In genomic region chr19:18441804-18442788, GRCh38 we compare ENCODE assay signal across 18 cellular contexts. TPM values are rescaled to one million over a fixed set of nuclear protein-coding genes. Genes with fewer than 3 reads are reported as not detected.
DNase-seq lines count a peak whose midpoint lies in the region; ATAC-seq, FAIRE-seq and TF ChIP-seq lines count a peak whose summit lies in the region.
"Had no signal": no experiment of that assay in that cellular context is flagged by ENCODE, and none has a peak within 500 bp of the region (broad histone marks: within the 10 kb centered on the region; RNA-seq: fewer than 3 reads in every experiment).

No MANE protein-coding gene starts in this region.

- DNase-seq in HepG2 (ENCODE audit: low spot score) (peak; percentile 7), right lobe of liver (no peak), immature natural killer cell (peak; percentile 62 to 72 (median 70)), glomerular visceral epithelial cell (ENCODE audit: extremely low spot score) (no peak), esophagus squamous epithelium (lab: John Stamatoyannopoulos, UW) (no peak)
- DNase-seq in activated CD8-positive, alpha-beta T cell treated with anti-CD3 and anti-CD28 coated beads, Interleukin-2, amount 10 ng/mL, durations not matched to agents 7 days and 5 days, result peak; percentile 56
- DNase-seq: brain microvascular endothelial cell, H7, hippocampal formation, left ventricle myocardium inferior, NCI-H1048, NCI-H526, occipital lobe, T1000 had no signal

- H3K4me3 Mint-ChIP-seq in activated CD8-positive, alpha-beta T cell treated with anti-CD3 and anti-CD28 coated beads, Interleukin-2, amount 10 ng/mL, durations not matched to agents 7 days and 5 days, result peak overlapping the region; percentile 25
- H3K4me3 Mint-ChIP-seq in immature natural killer cell, result peak overlapping the region in 4 of 5 donors; percentile 26 to 78 (median 66)

- H3K36me3 ChIP-seq in HepG2 (replicated peaks in 1 of 2; ENCODE audit: control insufficient read depth in 1 of 2, insufficient read depth in 2 of 2, low read length in 2 of 2), result peaks cover 21 to 35% of the 10 kb centered on the region in 2 experiments; a peak in 4 of 5 replicates
- H3K36me3 ChIP-seq in right lobe of liver, result peaks cover 0 to 38% (median 19%) of the 10 kb centered on the region in 4 donors
- peaks cover 26 to 45% (median 33%) of the 10 kb centered on the region in 3 donors for H3K36me3 ChIP-seq in esophagus squamous epithelium

- H4K20me1 ChIP-seq in HepG2 (ENCODE audit: insufficient read depth, low read length), result peaks cover 9% of the 10 kb centered on the region; the same call in 1 of the 2 replicates

- 0 out of 4 replicates have a peak, but pooled peaks of 1 of the 2 experiments have one; percentile 1 for TF ChIP-seq POLR2A in HepG2 (IDR thresholded peaks at IDR 0.05; ENCODE audit: insufficient read depth in 1 of 2, low read depth in 2 of 2, low read length in 2 of 2)
- no peak for TF ChIP-seq POLR2A in right lobe of liver (IDR thresholded peaks at IDR 0.05)
- no peak for TF ChIP-seq POLR2A in esophagus squamous epithelium (IDR thresholded peaks at IDR 0.05)

- peak overlapping the region; percentile 85 for H3K27ac Mint-ChIP-seq in activated CD8-positive, alpha-beta T cell treated with anti-CD3 and anti-CD28 coated beads, Interleukin-2, amount 10 ng/mL, durations not matched to agents 7 days and 5 days
- H3K27ac Mint-ChIP-seq in immature natural killer cell, result peak overlapping the region; percentile 90 to 98 (median 94)

- H3K27me3 Mint-ChIP-seq in activated CD8-positive, alpha-beta T cell treated with anti-CD3 and anti-CD28 coated beads, Interleukin-2, amount 10 ng/mL, durations not matched to agents 7 days and 5 days (ENCODE audit: low read depth), result peaks cover 3% of the 10 kb centered on the region
- peaks cover 21 to 33% (median 27%) of the 10 kb centered on the region in 3 donors for H3K27me3 Mint-ChIP-seq in immature natural killer cell (ENCODE audit: low read depth in 3 of 3)

- intact Hi-C loops in HepG2 (cut with micrococcal nuclease; ENCODE audit: unreplicated experiment) (no loop called here), right lobe of liver (cut with DNase I) (loop anchor here in 1 of 2 donors (10.0 kb wide), 1 partner anchor 413 kb away; no protein-coding TSS in a partner anchor), esophagus squamous epithelium (cut with DNase I) (no loop called here)

- CTCF ChIA-PET in HepG2 (lab: Yijun Ruan, JAX; ENCODE audit: low intra/inter-chr PET ratio, low total read pairs), result no interaction called here
- CTCF ChIA-PET in activated CD8-positive, alpha-beta T cell treated with anti-CD3 and anti-CD28 coated beads, Interleukin-2, amount 10 ng/mL, durations not matched to agents 7 days and 5 days (lab: Charles Lee), result interaction anchor here (1.2 kb wide), 1 partner anchor 405 kb away, joined by 4 read pairs; no protein-coding TSS in a partner anchor

- no peaks in the 10 kb centered on the region for H3K79me2 ChIP-seq in HepG2 (ENCODE audit: insufficient read depth, low read length)

- no peak for TF ChIP-seq RAD21 in HepG2 (CRISPR knock-in tag; IDR thresholded peaks at IDR 0.05)

- TF ChIP-seq CTCF in HepG2 (CRISPR knock-in tag; IDR thresholded peaks at IDR 0.05) (no peak), right lobe of liver (IDR thresholded peaks at IDR 0.05) (no peak), esophagus squamous epithelium (IDR thresholded peaks at IDR 0.05) (no peak)

- peaks cover 23% of the 10 kb centered on the region for H3K36me3 Mint-ChIP-seq in activated CD8-positive, alpha-beta T cell treated with anti-CD3 and anti-CD28 coated beads, Interleukin-2, amount 10 ng/mL, durations not matched to agents 7 days and 5 days (ENCODE audit: low read depth)
- H3K36me3 Mint-ChIP-seq in immature natural killer cell, result peaks cover 4 to 7% (median 4%) of the 10 kb centered on the region in 3 donors

- POLR2A ChIA-PET in HepG2 (lab: Yijun Ruan, JAX), result no interaction called here
- POLR2A ChIA-PET in activated CD8-positive, alpha-beta T cell treated with anti-CD3 and anti-CD28 coated beads, Interleukin-2, amount 10 ng/mL, durations not matched to agents 7 days and 5 days (lab: Charles Lee), result interaction anchor here (0.6 to 0.8 kb wide), 2 partner anchors 15 to 65 kb away, joined by 3 read pairs; no protein-coding TSS in a partner anchor

- peak; percentile 58 for FAIRE-seq in HepG2 (lab: Jason Lieb, UNC)
- FAIRE-seq: RCC 7860 had no signal

- peaks cover 45% of the 10 kb centered on the region for H3K4me1 ChIP-seq in HepG2 (ENCODE audit: insufficient read depth, low read length)
- peaks cover 0 to 31% (median 9%) of the 10 kb centered on the region in 4 donors for H3K4me1 ChIP-seq in right lobe of liver
- H3K4me1 ChIP-seq in esophagus squamous epithelium, result peaks cover 14 to 30% (median 26%) of the 10 kb centered on the region in 3 donors

- no peak overlapping the region for H2AFZ ChIP-seq in HepG2 (ENCODE audit: low read length)

- in situ Hi-C loops in HepG2 (cut with HindIII; ENCODE audit: extremely low pct_ligation_motif_present, low pct_unique_long_range_greater_than_20kb), result no loop called here

- H3K4me1 Mint-ChIP-seq in activated CD8-positive, alpha-beta T cell treated with anti-CD3 and anti-CD28 coated beads, Interleukin-2, amount 10 ng/mL, durations not matched to agents 7 days and 5 days (ENCODE audit: low read depth), result peaks cover 22% of the 10 kb centered on the region
- H3K4me1 Mint-ChIP-seq in immature natural killer cell, result peaks cover 27 to 29% of the 10 kb centered on the region in 2 donors

- no peak overlapping the region for H3K9ac ChIP-seq in HepG2 (ENCODE audit: insufficient read depth, low read depth, low read length)

- H3K4me3 ChIP-seq in HepG2 (replicated peaks in 1 of 3; ENCODE audit: insufficient read depth in 1 of 3, low read depth in 2 of 3, low read length in 3 of 3) (no peak overlapping the region), right lobe of liver (no peak overlapping the region), esophagus squamous epithelium (no peak overlapping the region)
- H3K4me3 ChIP-seq: left ventricle myocardium inferior had no signal

- H3K4me2 ChIP-seq in HepG2 (ENCODE audit: low read depth, low read length), result peak overlapping the region; percentile 95; the same call in 1 of the 2 replicates

- no peaks in the 10 kb centered on the region for H3K9me3 ChIP-seq in HepG2 (ENCODE audit: low read length)
- H3K9me3 ChIP-seq in right lobe of liver, result no peaks in the 10 kb centered on the region
- H3K9me3 ChIP-seq in esophagus squamous epithelium, result no peaks in the 10 kb centered on the region
- H3K9me3 ChIP-seq: left ventricle myocardium inferior had no signal

- TF ChIP-seq EP300 in HepG2 (IDR thresholded peaks at IDR 0.05; ENCODE audit: low read depth in 2 of 2, low read length in 2 of 2) (no peak), HepG2 (CRISPR knock-in tag; IDR thresholded peaks at IDR 0.05; ENCODE audit: borderline replicate concordance) (no peak)

- peaks cover 4% of the 10 kb centered on the region for H3K9me3 Mint-ChIP-seq in activated CD8-positive, alpha-beta T cell treated with anti-CD3 and anti-CD28 coated beads, Interleukin-2, amount 10 ng/mL, durations not matched to agents 7 days and 5 days (ENCODE audit: insufficient read depth)
- H3K9me3 Mint-ChIP-seq in immature natural killer cell, result peaks cover 0 to 6% (median 5%) of the 10 kb centered on the region in 6 donors

- no peaks in the 10 kb centered on the region for H3K27me3 ChIP-seq in HepG2 (ENCODE audit: control insufficient read depth in 1 of 2, insufficient read depth in 2 of 2, low read length in 2 of 2)
- H3K27me3 ChIP-seq in right lobe of liver, result no peaks in the 10 kb centered on the region
- peaks cover 0 to 9% (median 0%) of the 10 kb centered on the region in 4 donors for H3K27me3 ChIP-seq in esophagus squamous epithelium
- H3K27me3 ChIP-seq: brain microvascular endothelial cell had no signal

- 66% methylated on average over 5 of the region's 5 CpGs for WGBS in HepG2 (ENCODE audit: low lambda C conversion rate)
- 83% methylated on average over 2 of the region's 5 CpGs for WGBS in right lobe of liver (ENCODE audit: insufficient coverage, low coverage, low lambda C conversion rate, missing lambda C conversion rate)
- WGBS in esophagus squamous epithelium, 2 donors, result 71 to 73% methylated on average over 3 to 5 of the region's 5 CpGs

- ATAC-seq in HepG2 (no peak), right lobe of liver (no peak), GM18909 (IDR thresholded peaks at IDR 0.05; ENCODE audit: poor library complexity, unreplicated experiment) (no peak), HG02973 (IDR thresholded peaks at IDR 0.05; ENCODE audit: unreplicated experiment) (no peak)
- ATAC-seq in activated CD8-positive, alpha-beta T cell treated with anti-CD3 and anti-CD28 coated beads, Interleukin-2, amount 10 ng/mL, durations not matched to agents 7 days and 5 days, result no peak

- no TSS peak for BruUV-seq in HepG2 (replicated peaks; lab: Mats Ljungman, UMichigan)

- H3K27ac ChIP-seq in HepG2 (ENCODE audit: extremely low read length, insufficient read depth, low read length), result no peak overlapping the region
- no peak overlapping the region for H3K27ac ChIP-seq in right lobe of liver
- no peak overlapping the region for H3K27ac ChIP-seq in esophagus squamous epithelium
- H3K27ac ChIP-seq: brain microvascular endothelial cell, epithelial cell of prostate, left ventricle myocardium inferior had no signal

RNA-seq across cellular contexts. Expression of gene ISYNA1, which starts 4.2 kb away (rescaled TPM):
- total RNA-seq in HepG2 (2016; rRNA removed; fragmentation: Illumina TruSeq; extraction: Trizol), result 29.4 and 48.5 TPM in 2 replicates
- 8.4 and 10.1 TPM in 2 replicates for total RNA-seq in HepG2 (2016; cell fraction: cytosol; rRNA removed; fragmentation: Illumina TruSeq; extraction: Trizol; ENCODE audit: low read depth)
- total RNA-seq in HepG2 (2016; cell fraction: insoluble cytoplasmic fraction; rRNA removed; fragmentation: Illumina TruSeq; extraction: Trizol), result 29.3 and 46.4 TPM in 2 replicates
- 16.0 and 18.7 TPM in 2 replicates for total RNA-seq in HepG2 (2016; cell fraction: membrane; rRNA removed; fragmentation: Illumina TruSeq; extraction: Trizol)
- 33.6 and 37.4 TPM in 2 replicates for total RNA-seq in HepG2 (2016; cell fraction: nucleus; rRNA removed; fragmentation: Illumina TruSeq; extraction: Trizol)
- 29.6 and 36.5 TPM in 2 replicates for polyA plus RNA-seq in HepG2 (2011; rRNA removed)
- 14.0 and 25.3 TPM in 2 replicates for polyA plus RNA-seq in HepG2 (2011; cell fraction: cytosol; rRNA removed)
- polyA plus RNA-seq in HepG2 (2011; cell fraction: nucleus; rRNA removed), result 246 and 367 TPM in 2 replicates
- polyA plus RNA-seq in HepG2 (2012), result 32.5 and 49.8 TPM in 2 replicates
- 16.0 and 16.5 TPM in 2 replicates for polyA plus RNA-seq in HepG2 (2016; cell fraction: cytosol; fragmentation: Illumina TruSeq; extraction: Trizol; ENCODE audit: low read depth)
- polyA plus RNA-seq in HepG2 (2016; cell fraction: insoluble cytoplasmic fraction; fragmentation: Illumina TruSeq; extraction: Trizol; ENCODE audit: low read depth), result 44.6 and 57.4 TPM in 2 replicates
- polyA plus RNA-seq in HepG2 (2016; cell fraction: membrane; fragmentation: Illumina TruSeq; extraction: Trizol; ENCODE audit: low read depth), result 18.1 and 22.4 TPM in 2 replicates
- polyA plus RNA-seq in HepG2 (2016; cell fraction: nucleus; fragmentation: Illumina TruSeq; extraction: Trizol; ENCODE audit: insufficient read depth, low read depth), result 103 and 119 TPM in 2 replicates
- 1.3 and 50.2 TPM in 2 replicates for polyA minus RNA-seq in HepG2 (2011; rRNA and poly(A)+ RNA removed; ENCODE audit: low replicate concordance)
- polyA minus RNA-seq in HepG2 (2011; cell fraction: cytosol; rRNA and poly(A)+ RNA removed), result 20.4 and 29.0 TPM in 2 replicates
- 13.3 and 14.3 TPM in 2 replicates for polyA minus RNA-seq in HepG2 (2011; cell fraction: nucleus; rRNA and poly(A)+ RNA removed)
- 1 to 10 TPM; 6.5 to 8.3 (median 7.8) TPM for total RNA-seq in right lobe of liver
- total RNA-seq in activated CD8-positive, alpha-beta T cell treated with anti-CD3 and anti-CD28 coated beads, Interleukin-2, amount 10 ng/mL, durations not matched to agents 7 days and 5 days, result 10 to 100 TPM; 26.7 to 33.5 TPM
- polyA plus RNA-seq in immature natural killer cell, result 10 to 100 TPM; 29.7 to 32.2 (median 31.2) TPM
- total RNA-seq in esophagus squamous epithelium, result 10 to 100 TPM in 3 of 4 donors, 1 to 10 TPM in 1; 8.1 to 24.4 (median 14.4) TPM

RNA-seq across cellular contexts. Expression of gene SSBP4, which starts 22.9 kb away (rescaled TPM):
- 19.3 and 39.5 TPM in 2 replicates for total RNA-seq in HepG2 (2016; rRNA removed; fragmentation: Illumina TruSeq; extraction: Trizol)
- total RNA-seq in HepG2 (2016; cell fraction: cytosol; rRNA removed; fragmentation: Illumina TruSeq; extraction: Trizol; ENCODE audit: low read depth), result 95.2 and 104 TPM in 2 replicates
- total RNA-seq in HepG2 (2016; cell fraction: insoluble cytoplasmic fraction; rRNA removed; fragmentation: Illumina TruSeq; extraction: Trizol), result 14.4 and 39.0 TPM in 2 replicates
- total RNA-seq in HepG2 (2016; cell fraction: membrane; rRNA removed; fragmentation: Illumina TruSeq; extraction: Trizol), result 103 and 124 TPM in 2 replicates
- 26.9 and 35.1 TPM in 2 replicates for total RNA-seq in HepG2 (2016; cell fraction: nucleus; rRNA removed; fragmentation: Illumina TruSeq; extraction: Trizol)
- polyA plus RNA-seq in HepG2 (2011; rRNA removed), result 20.8 and 33.4 TPM in 2 replicates
- polyA plus RNA-seq in HepG2 (2011; cell fraction: cytosol; rRNA removed), result 11.6 and 28.6 TPM in 2 replicates
- polyA plus RNA-seq in HepG2 (2011; cell fraction: nucleus; rRNA removed), result 200 and 290 TPM in 2 replicates
- 18.2 and 31.6 TPM in 2 replicates for polyA plus RNA-seq in HepG2 (2012)
- 133 and 147 TPM in 2 replicates for polyA plus RNA-seq in HepG2 (2016; cell fraction: cytosol; fragmentation: Illumina TruSeq; extraction: Trizol; ENCODE audit: low read depth)
- polyA plus RNA-seq in HepG2 (2016; cell fraction: insoluble cytoplasmic fraction; fragmentation: Illumina TruSeq; extraction: Trizol; ENCODE audit: low read depth), result 34.3 and 41.3 TPM in 2 replicates
- 147 and 152 TPM in 2 replicates for polyA plus RNA-seq in HepG2 (2016; cell fraction: membrane; fragmentation: Illumina TruSeq; extraction: Trizol; ENCODE audit: low read depth)
- polyA plus RNA-seq in HepG2 (2016; cell fraction: nucleus; fragmentation: Illumina TruSeq; extraction: Trizol; ENCODE audit: insufficient read depth, low read depth), result 117 and 122 TPM in 2 replicates
- polyA minus RNA-seq in HepG2 (2011; rRNA and poly(A)+ RNA removed; ENCODE audit: low replicate concordance), result 10.3 and 12.3 TPM in 2 replicates
- polyA minus RNA-seq in HepG2 (2011; cell fraction: cytosol; rRNA and poly(A)+ RNA removed), result 12.0 and 13.9 TPM in 2 replicates
- polyA minus RNA-seq in HepG2 (2011; cell fraction: nucleus; rRNA and poly(A)+ RNA removed), result 20.1 and 21.6 TPM in 2 replicates
- 10 to 100 TPM; 12.8 to 23.9 (median 15.9) TPM for total RNA-seq in right lobe of liver
- 100 to 1,000 TPM; 198 to 204 TPM for total RNA-seq in activated CD8-positive, alpha-beta T cell treated with anti-CD3 and anti-CD28 coated beads, Interleukin-2, amount 10 ng/mL, durations not matched to agents 7 days and 5 days
- polyA plus RNA-seq in immature natural killer cell, result 100 to 1,000 TPM in 2 of 3 donors, 10 to 100 TPM in 1; 73.5 to 122 (median 107) TPM
- total RNA-seq in esophagus squamous epithelium, result 10 to 100 TPM; 23.7 to 48.1 (median 26.1) TPM

RNA-seq across cellular contexts. Expression of gene LRRC25, which starts 44.7 kb away (rescaled TPM):
- total RNA-seq in HepG2 (2016; rRNA removed; fragmentation: Illumina TruSeq; extraction: Trizol), result 0.13 TPM in 1 of 2 replicates, not detected in the other
- total RNA-seq in HepG2 (2016; cell fraction: cytosol; rRNA removed; fragmentation: Illumina TruSeq; extraction: Trizol; ENCODE audit: low read depth), result 0.20 TPM in 1 of 2 replicates, not detected in the other
- 0.11 TPM in 1 of 2 replicates, not detected in the other for total RNA-seq in HepG2 (2016; cell fraction: insoluble cytoplasmic fraction; rRNA removed; fragmentation: Illumina TruSeq; extraction: Trizol)
- total RNA-seq in HepG2 (2016; cell fraction: membrane; rRNA removed; fragmentation: Illumina TruSeq; extraction: Trizol), result 0.17 and 0.19 TPM in 2 replicates
- total RNA-seq in HepG2 (2016; cell fraction: nucleus; rRNA removed; fragmentation: Illumina TruSeq; extraction: Trizol), result 0.25 TPM in 1 of 2 replicates, not detected in the other
- 0.53 and 0.85 TPM in 2 replicates for polyA plus RNA-seq in HepG2 (2011; rRNA removed)
- 0.66 and 0.68 TPM in 2 replicates for polyA plus RNA-seq in HepG2 (2011; cell fraction: cytosol; rRNA removed)
- 0.16 and 0.35 TPM in 2 replicates for polyA plus RNA-seq in HepG2 (2011; cell fraction: nucleus; rRNA removed)
- polyA plus RNA-seq in HepG2 (2012), result 0.11 and 0.13 TPM in 2 replicates
- 0.05 TPM in 1 of 2 replicates, not detected in the other for polyA plus RNA-seq in HepG2 (2016; cell fraction: cytosol; fragmentation: Illumina TruSeq; extraction: Trizol; ENCODE audit: low read depth)
- 0.12 and 0.15 TPM in 2 replicates for polyA plus RNA-seq in HepG2 (2016; cell fraction: insoluble cytoplasmic fraction; fragmentation: Illumina TruSeq; extraction: Trizol; ENCODE audit: low read depth)
- polyA plus RNA-seq in HepG2 (2016; cell fraction: membrane; fragmentation: Illumina TruSeq; extraction: Trizol; ENCODE audit: low read depth), result 0.13 TPM in 1 of 2 replicates, not detected in the other
- not detected in 2 replicates for polyA plus RNA-seq in HepG2 (2016; cell fraction: nucleus; fragmentation: Illumina TruSeq; extraction: Trizol; ENCODE audit: insufficient read depth, low read depth)
- polyA minus RNA-seq in HepG2 (2011; rRNA and poly(A)+ RNA removed; ENCODE audit: low replicate concordance), result 0.60 TPM in 1 of 2 replicates, not detected in the other
- 0.40 and 0.70 TPM in 2 replicates for polyA minus RNA-seq in HepG2 (2011; cell fraction: cytosol; rRNA and poly(A)+ RNA removed)
- polyA minus RNA-seq in HepG2 (2011; cell fraction: nucleus; rRNA and poly(A)+ RNA removed), result 0.25 TPM in 1 of 2 replicates, not detected in the other
- total RNA-seq in right lobe of liver, result 10 to 100 TPM in 1 of 6 experiments, 1 to 10 TPM in 5; 1.9 to 12.6 (median 3.2) TPM
- under 1 TPM; 0.53 to 0.68 TPM for total RNA-seq in activated CD8-positive, alpha-beta T cell treated with anti-CD3 and anti-CD28 coated beads, Interleukin-2, amount 10 ng/mL, durations not matched to agents 7 days and 5 days
- polyA plus RNA-seq in immature natural killer cell, result 10 to 100 TPM in 1 of 3 donors, 1 to 10 TPM in 2; 2.7 to 18.1 (median 7.7) TPM
- 10 to 100 TPM in 1 of 4 donors, 1 to 10 TPM in 1, under 1 TPM in 2; 0.53 to 10.3 (median 1.9) TPM for total RNA-seq in esophagus squamous epithelium

RNA-seq across cellular contexts. Expression of gene GDF15, which starts 56.1 kb away (rescaled TPM):
- total RNA-seq in HepG2 (2016; rRNA removed; fragmentation: Illumina TruSeq; extraction: Trizol), result 43.0 and 146 TPM in 2 replicates
- 42.0 and 45.2 TPM in 2 replicates for total RNA-seq in HepG2 (2016; cell fraction: cytosol; rRNA removed; fragmentation: Illumina TruSeq; extraction: Trizol; ENCODE audit: low read depth)
- 37.4 and 148 TPM in 2 replicates for total RNA-seq in HepG2 (2016; cell fraction: insoluble cytoplasmic fraction; rRNA removed; fragmentation: Illumina TruSeq; extraction: Trizol)
- 53.4 and 57.4 TPM in 2 replicates for total RNA-seq in HepG2 (2016; cell fraction: membrane; rRNA removed; fragmentation: Illumina TruSeq; extraction: Trizol)
- total RNA-seq in HepG2 (2016; cell fraction: nucleus; rRNA removed; fragmentation: Illumina TruSeq; extraction: Trizol), result 112 and 139 TPM in 2 replicates
- polyA plus RNA-seq in HepG2 (2011; rRNA removed), result 422 and 537 TPM in 2 replicates
- polyA plus RNA-seq in HepG2 (2011; cell fraction: cytosol; rRNA removed), result 539 and 794 TPM in 2 replicates
- polyA plus RNA-seq in HepG2 (2011; cell fraction: nucleus; rRNA removed), result 1,510 and 1,558 TPM in 2 replicates
- 229 and 758 TPM in 2 replicates for polyA plus RNA-seq in HepG2 (2012)
- polyA plus RNA-seq in HepG2 (2016; cell fraction: cytosol; fragmentation: Illumina TruSeq; extraction: Trizol; ENCODE audit: low read depth), result 22.2 and 24.9 TPM in 2 replicates
- polyA plus RNA-seq in HepG2 (2016; cell fraction: insoluble cytoplasmic fraction; fragmentation: Illumina TruSeq; extraction: Trizol; ENCODE audit: low read depth), result 49.2 and 57.0 TPM in 2 replicates
- polyA plus RNA-seq in HepG2 (2016; cell fraction: membrane; fragmentation: Illumina TruSeq; extraction: Trizol; ENCODE audit: low read depth), result 30.8 and 31.5 TPM in 2 replicates
- polyA plus RNA-seq in HepG2 (2016; cell fraction: nucleus; fragmentation: Illumina TruSeq; extraction: Trizol; ENCODE audit: insufficient read depth, low read depth), result 315 and 334 TPM in 2 replicates
- polyA minus RNA-seq in HepG2 (2011; rRNA and poly(A)+ RNA removed; ENCODE audit: low replicate concordance), result 4.5 and 440 TPM in 2 replicates
- polyA minus RNA-seq in HepG2 (2011; cell fraction: cytosol; rRNA and poly(A)+ RNA removed), result 366 and 433 TPM in 2 replicates
- polyA minus RNA-seq in HepG2 (2011; cell fraction: nucleus; rRNA and poly(A)+ RNA removed), result 115 and 151 TPM in 2 replicates
- total RNA-seq in right lobe of liver, result 100 to 1,000 TPM in 2 of 6 experiments, 10 to 100 TPM in 2, 1 to 10 TPM in 1, under 1 TPM in 1; 0.88 to 160 (median 57.5) TPM
- total RNA-seq in activated CD8-positive, alpha-beta T cell treated with anti-CD3 and anti-CD28 coated beads, Interleukin-2, amount 10 ng/mL, durations not matched to agents 7 days and 5 days, result not detected
- not detected for polyA plus RNA-seq in immature natural killer cell
- 1 to 10 TPM in 1 of 4 donors, under 1 TPM in 1, not detected in 2; 0.76 to 2.3 TPM for total RNA-seq in esophagus squamous epithelium
- total RNA-seq: occipital lobe had no signal

Comparison
In these comparisons a context has a peak if more than half of its experiments do, and no peak if none do; other contexts are left out.
1. DNase-seq: peak in HepG2 (single experiment), activated CD8-positive, alpha-beta T cell treated with anti-CD3 and anti-CD28 coated beads, Interleukin-2, amount 10 ng/mL, durations not matched to agents 7 days and 5 days (single experiment) and immature natural killer cell (3 of 3); none in right lobe of liver (0 of 3), glomerular visceral epithelial cell (single experiment) and esophagus squamous epithelium (single experiment).